35 cellular contexts compared by ENCODE assay signal in the genomic region with DNA sequence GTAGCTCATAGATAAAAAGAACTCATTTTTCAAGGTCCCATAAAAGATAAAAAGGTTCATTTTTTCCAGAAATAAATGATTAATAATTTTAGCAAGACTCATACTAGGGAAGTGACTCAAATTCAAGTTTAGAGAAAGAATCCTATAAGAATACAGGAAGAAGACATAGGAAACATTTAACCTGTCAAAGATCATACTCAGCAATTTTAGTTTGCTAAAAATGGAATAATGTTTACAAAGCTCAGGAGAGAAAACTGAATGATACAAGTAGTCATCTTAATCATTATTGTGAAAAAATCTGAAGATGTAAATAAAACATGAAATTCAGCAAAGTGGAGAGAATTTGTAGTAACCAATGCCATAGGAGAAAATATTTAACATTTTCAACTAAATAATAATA.
"Had no signal": no experiment of that assay in that cellular context is flagged by ENCODE, and none has a peak within 500 bp of the region (broad histone marks: within the 10 kb centered on the region; RNA-seq: fewer than 3 reads in every experiment).

No MANE protein-coding gene starts in this region.

- H3K9me3 ChIP-seq: MG63 had no signal

- H3K36me3 ChIP-seq: MG63 had no signal

- DNase-seq: Kasumi-1, MG63, MM.1S, MV-4-11, NCI-H1048, NCI-H1092, NCI-H1092 treated with DMSO at 0.1 percent for 48 hours, NCI-H1105, NCI-H1105 treated with DMSO at 0.1 percent for 48 hours, NCI-H1417, NCI-H1417 treated with DMSO at 0.1 percent for 48 hours, NCI-H1436, NCI-H146, NCI-H1694, NCI-H1694 treated with DMSO at 0.1 percent for 48 hours, NCI-H187, NCI-H187 treated with DMSO at 0.1 percent for 48 hours, NCI-H1930, NCI-H2029, NCI-H2029 treated with DMSO at 0.1 percent for 48 hours, NCI-H2081, NCI-H2081 treated with DMSO at 0.1 percent for 48 hours, NCI-H2107, NCI-H2171, NCI-H2171 treated with DMSO at 0.1 percent for 48 hours, NCI-H2227 treated with DMSO at 0.1 percent for 48 hours, NCI-H226, NCI-H345, NCI-H446, NCI-H446 treated with DMSO at 0.1 percent for 48 hours, NCI-H510A, NCI-H510A treated with DMSO at 0.1 percent for 48 hours, NCI-H524, NCI-H524 treated with DMSO at 0.1 percent for 48 hours, NCI-H526 had no signal

- H3K4me3 ChIP-seq: MG63 had no signal

- H3K27me3 ChIP-seq: MG63 had no signal
